Comparison of ENCODE assay signal across 27 cellular contexts in genomic region chr7:101285171-101285570, GRCh38.
"Had no signal": no experiment of that assay in that cellular context is flagged by ENCODE, and none has a peak within 500 bp of the region (broad histone marks: within the 10 kb centered on the region; RNA-seq: fewer than 3 reads in every experiment).

No MANE protein-coding gene starts in this region.

- FAIRE-seq: RCC 7860 had no signal

- H3K36me3 ChIP-seq: MG63, SJCRH30 had no signal

- H3K27me3 ChIP-seq: MG63 had no signal

- H3K4me3 Mint-ChIP-seq: T-cell had no signal

- H3K4me2 ChIP-seq: PC-9 had no signal

- ATAC-seq: Panc1, SK-N-SH treated with all-trans-retinoic acid at 6 μM for 48 hours, T-cell had no signal

- H2AFZ ChIP-seq: PC-9 had no signal

- H3K36me3 Mint-ChIP-seq: T-cell had no signal

- H3K4me3 ChIP-seq: MG63, PC-9, SJCRH30, SK-N-MC had no signal

- DNase-seq: Kasumi-1, MG63, NCI-H1048, NCI-H1105 treated with DMSO at 0.1 percent for 48 hours, NCI-H1417, NCI-H1436, NCI-H146, NCI-H1694, NCI-H187, NCI-H1930, NCI-H2081 treated with DMSO at 0.1 percent for 48 hours, NCI-H2107, NCI-H2227 treated with DMSO at 0.1 percent for 48 hours, NCI-H510A treated with DMSO at 0.1 percent for 48 hours, NCI-H524 treated with DMSO at 0.1 percent for 48 hours, NCI-H526 treated with DMSO at 0.1 percent for 48 hours, NCI-H774, PC-9, SHP77, SIG-M5, SJCRH30, T-cell had no signal

- H3K27ac ChIP-seq: PC-9, RWPE1, SJCRH30, SK-N-MC had no signal

- H3K27ac Mint-ChIP-seq: T-cell had no signal

- H3K4me1 ChIP-seq: SJCRH30 had no signal

- H3K9me3 ChIP-seq: MG63, SJCRH30 had no signal
